1 cellular context compared by ENCODE assay signal in the genomic region with DNA sequence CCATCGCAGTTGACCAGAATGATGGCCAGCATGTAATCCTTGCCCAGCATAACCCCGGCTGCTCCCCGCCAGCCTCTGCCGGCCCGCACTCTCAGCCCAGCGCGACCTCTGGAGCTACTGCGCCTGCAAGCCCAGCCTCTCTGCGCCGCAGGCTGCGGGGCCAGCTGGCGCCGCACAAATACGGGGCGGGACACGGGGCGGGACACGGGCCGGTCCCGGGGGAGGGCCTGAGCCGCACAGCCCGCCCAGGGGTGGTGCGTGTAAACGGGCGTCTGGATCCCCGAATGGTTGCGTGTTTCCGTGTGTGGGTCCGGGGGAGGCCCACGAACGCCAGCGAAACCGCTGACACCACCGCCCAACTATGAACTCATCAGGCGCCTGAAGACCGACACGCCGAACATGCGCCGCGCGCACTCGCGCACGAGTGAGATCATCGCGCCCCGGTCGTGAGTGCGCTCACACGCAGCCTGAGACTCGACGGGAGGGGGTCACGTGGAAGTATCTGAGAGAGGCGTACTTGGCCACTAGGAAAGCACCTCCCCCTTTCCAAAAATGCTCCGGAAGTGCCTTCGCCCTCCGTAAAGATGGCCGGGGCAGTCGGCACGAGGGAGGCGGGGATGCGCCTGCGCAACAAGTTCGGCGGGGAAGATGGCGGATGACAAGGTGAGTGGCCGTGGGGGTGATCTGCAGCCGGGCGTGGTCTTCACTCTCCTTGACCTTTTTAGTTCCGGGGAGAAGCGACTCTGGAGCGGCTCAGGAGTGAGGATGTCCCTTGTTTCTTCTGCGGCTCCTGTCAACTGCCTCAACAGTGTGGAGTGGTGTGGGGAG.
TF ChIP-seq lines count a peak whose summit lies in the region.

TSS of gene APBB3 (minus strand) at position 403 of the 828 bp plus-strand sequence. CDS start at position 50, 353 bp downstream.
A gene with protein sequence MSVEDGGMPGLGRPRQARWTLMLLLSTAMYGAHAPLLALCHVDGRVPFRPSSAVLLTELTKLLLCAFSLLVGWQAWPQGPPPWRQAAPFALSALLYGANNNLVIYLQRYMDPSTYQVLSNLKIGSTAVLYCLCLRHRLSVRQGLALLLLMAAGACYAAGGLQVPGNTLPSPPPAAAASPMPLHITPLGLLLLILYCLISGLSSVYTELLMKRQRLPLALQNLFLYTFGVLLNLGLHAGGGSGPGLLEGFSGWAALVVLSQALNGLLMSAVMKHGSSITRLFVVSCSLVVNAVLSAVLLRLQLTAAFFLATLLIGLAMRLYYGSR (plus strand): TSS at position 633 of the 828 bp plus-strand sequence. CDS start 2,342 bp downstream, outside the sequence.

TF ChIP-seq in HepG2, 621 proteins besides CTCF, POLR2A, EP300 and RAD21 (continued from another document and continues in another):
- TF ChIP-seq, protein P1, sequence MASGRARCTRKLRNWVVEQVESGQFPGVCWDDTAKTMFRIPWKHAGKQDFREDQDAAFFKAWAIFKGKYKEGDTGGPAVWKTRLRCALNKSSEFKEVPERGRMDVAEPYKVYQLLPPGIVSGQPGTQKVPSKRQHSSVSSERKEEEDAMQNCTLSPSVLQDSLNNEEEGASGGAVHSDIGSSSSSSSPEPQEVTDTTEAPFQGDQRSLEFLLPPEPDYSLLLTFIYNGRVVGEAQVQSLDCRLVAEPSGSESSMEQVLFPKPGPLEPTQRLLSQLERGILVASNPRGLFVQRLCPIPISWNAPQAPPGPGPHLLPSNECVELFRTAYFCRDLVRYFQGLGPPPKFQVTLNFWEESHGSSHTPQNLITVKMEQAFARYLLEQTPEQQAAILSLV (CRISPR knock-in tag; IDR thresholded peaks at IDR 0.05; ENCODE audit: borderline replicate concordance): 0 out of 2 replicates have a peak, but pooled peaks have one; percentile 71
- TF ChIP-seq, protein P2, sequence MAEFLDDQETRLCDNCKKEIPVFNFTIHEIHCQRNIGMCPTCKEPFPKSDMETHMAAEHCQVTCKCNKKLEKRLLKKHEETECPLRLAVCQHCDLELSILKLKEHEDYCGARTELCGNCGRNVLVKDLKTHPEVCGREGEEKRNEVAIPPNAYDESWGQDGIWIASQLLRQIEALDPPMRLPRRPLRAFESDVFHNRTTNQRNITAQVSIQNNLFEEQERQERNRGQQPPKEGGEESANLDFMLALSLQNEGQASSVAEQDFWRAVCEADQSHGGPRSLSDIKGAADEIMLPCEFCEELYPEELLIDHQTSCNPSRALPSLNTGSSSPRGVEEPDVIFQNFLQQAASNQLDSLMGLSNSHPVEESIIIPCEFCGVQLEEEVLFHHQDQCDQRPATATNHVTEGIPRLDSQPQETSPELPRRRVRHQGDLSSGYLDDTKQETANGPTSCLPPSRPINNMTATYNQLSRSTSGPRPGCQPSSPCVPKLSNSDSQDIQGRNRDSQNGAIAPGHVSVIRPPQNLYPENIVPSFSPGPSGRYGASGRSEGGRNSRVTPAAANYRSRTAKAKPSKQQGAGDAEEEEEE (CRISPR knock-in tag; IDR thresholded peaks at IDR 0.05; ENCODE audit: borderline replicate concordance): no peak
- TF ChIP-seq ZNF615 (CRISPR knock-in tag; IDR thresholded peaks at IDR 0.05; ENCODE audit: borderline replicate concordance): no peak
- no peak for TF ChIP-seq ZNF780A (CRISPR knock-in tag; IDR thresholded peaks at IDR 0.05)
- TF ChIP-seq SIX1 (CRISPR knock-in tag; IDR thresholded peaks at IDR 0.05; ENCODE audit: borderline replicate concordance): no peak
- no peak for TF ChIP-seq ZFP82 (CRISPR knock-in tag; IDR thresholded peaks at IDR 0.05; ENCODE audit: borderline replicate concordance)
- peak; percentile 48; the same call in 1 of the 2 replicates for TF ChIP-seq ZBTB38 (CRISPR knock-in tag; IDR thresholded peaks at IDR 0.05)
- TF ChIP-seq NFE2L1 (CRISPR knock-in tag; IDR thresholded peaks at IDR 0.05; ENCODE audit: borderline replicate concordance): no peak
- TF ChIP-seq ELF4 (CRISPR knock-in tag; IDR thresholded peaks at IDR 0.05; ENCODE audit: borderline replicate concordance): no peak
- no peak for TF ChIP-seq ZNF564 (CRISPR knock-in tag; IDR thresholded peaks at IDR 0.05)
- no peak for TF ChIP-seq KDM4B (CRISPR knock-in tag; IDR thresholded peaks at IDR 0.05)
- TF ChIP-seq ESRRA (CRISPR knock-in tag; IDR thresholded peaks at IDR 0.05; ENCODE audit: low read depth): no peak
- TF ChIP-seq HNF1A (IDR thresholded peaks at IDR 0.05; ENCODE audit: low read depth): no peak
- TF ChIP-seq HNF1A (CRISPR knock-in tag; IDR thresholded peaks at IDR 0.05; ENCODE audit: borderline replicate concordance): peak; percentile 32; the same call in 1 of the 2 replicates
- TF ChIP-seq ZNF614 (CRISPR knock-in tag; IDR thresholded peaks at IDR 0.05; ENCODE audit: borderline replicate concordance): peak; percentile 33; the same call in 1 of the 2 replicates
- TF ChIP-seq HNRNPL (IDR thresholded peaks at IDR 0.05; ENCODE audit: low read depth, low read length): no peak
- TF ChIP-seq TP53 (CRISPR knock-in tag; conservative IDR thresholded peaks at IDR 0.05): no peak
- no peak for TF ChIP-seq ZNF550 (CRISPR knock-in tag; IDR thresholded peaks at IDR 0.05; ENCODE audit: borderline replicate concordance)
- no peak for TF ChIP-seq IRX3 (CRISPR knock-in tag; IDR thresholded peaks at IDR 0.05; ENCODE audit: borderline replicate concordance, low read depth)
- TF ChIP-seq REST (IDR thresholded peaks at IDR 0.05; ENCODE audit: borderline replicate concordance in 1 of 2, low read depth in 1 of 2, low read length in 2 of 2): no peak
- TF ChIP-seq TEAD3 (CRISPR knock-in tag; optimal IDR thresholded peaks at IDR 0.05; ENCODE audit: borderline replicate concordance): no peak
- no peak for TF ChIP-seq JUND (CRISPR knock-in tag; IDR thresholded peaks at IDR 0.05)
- TF ChIP-seq, protein P3, sequence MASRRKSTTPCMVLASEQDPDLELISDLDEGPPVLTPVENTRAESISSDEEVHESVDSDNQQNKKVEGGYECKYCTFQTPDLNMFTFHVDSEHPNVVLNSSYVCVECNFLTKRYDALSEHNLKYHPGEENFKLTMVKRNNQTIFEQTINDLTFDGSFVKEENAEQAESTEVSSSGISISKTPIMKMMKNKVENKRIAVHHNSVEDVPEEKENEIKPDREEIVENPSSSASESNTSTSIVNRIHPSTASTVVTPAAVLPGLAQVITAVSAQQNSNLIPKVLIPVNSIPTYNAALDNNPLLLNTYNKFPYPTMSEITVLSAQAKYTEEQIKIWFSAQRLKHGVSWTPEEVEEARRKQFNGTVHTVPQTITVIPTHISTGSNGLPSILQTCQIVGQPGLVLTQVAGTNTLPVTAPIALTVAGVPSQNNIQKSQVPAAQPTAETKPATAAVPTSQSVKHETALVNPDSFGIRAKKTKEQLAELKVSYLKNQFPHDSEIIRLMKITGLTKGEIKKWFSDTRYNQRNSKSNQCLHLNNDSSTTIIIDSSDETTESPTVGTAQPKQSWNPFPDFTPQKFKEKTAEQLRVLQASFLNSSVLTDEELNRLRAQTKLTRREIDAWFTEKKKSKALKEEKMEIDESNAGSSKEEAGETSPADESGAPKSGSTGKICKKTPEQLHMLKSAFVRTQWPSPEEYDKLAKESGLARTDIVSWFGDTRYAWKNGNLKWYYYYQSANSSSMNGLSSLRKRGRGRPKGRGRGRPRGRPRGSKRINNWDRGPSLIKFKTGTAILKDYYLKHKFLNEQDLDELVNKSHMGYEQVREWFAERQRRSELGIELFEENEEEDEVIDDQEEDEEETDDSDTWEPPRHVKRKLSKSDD (CRISPR knock-in tag; IDR thresholded peaks at IDR 0.05; ENCODE audit: low read depth): peak; percentile 85
- TF ChIP-seq, protein P4, sequence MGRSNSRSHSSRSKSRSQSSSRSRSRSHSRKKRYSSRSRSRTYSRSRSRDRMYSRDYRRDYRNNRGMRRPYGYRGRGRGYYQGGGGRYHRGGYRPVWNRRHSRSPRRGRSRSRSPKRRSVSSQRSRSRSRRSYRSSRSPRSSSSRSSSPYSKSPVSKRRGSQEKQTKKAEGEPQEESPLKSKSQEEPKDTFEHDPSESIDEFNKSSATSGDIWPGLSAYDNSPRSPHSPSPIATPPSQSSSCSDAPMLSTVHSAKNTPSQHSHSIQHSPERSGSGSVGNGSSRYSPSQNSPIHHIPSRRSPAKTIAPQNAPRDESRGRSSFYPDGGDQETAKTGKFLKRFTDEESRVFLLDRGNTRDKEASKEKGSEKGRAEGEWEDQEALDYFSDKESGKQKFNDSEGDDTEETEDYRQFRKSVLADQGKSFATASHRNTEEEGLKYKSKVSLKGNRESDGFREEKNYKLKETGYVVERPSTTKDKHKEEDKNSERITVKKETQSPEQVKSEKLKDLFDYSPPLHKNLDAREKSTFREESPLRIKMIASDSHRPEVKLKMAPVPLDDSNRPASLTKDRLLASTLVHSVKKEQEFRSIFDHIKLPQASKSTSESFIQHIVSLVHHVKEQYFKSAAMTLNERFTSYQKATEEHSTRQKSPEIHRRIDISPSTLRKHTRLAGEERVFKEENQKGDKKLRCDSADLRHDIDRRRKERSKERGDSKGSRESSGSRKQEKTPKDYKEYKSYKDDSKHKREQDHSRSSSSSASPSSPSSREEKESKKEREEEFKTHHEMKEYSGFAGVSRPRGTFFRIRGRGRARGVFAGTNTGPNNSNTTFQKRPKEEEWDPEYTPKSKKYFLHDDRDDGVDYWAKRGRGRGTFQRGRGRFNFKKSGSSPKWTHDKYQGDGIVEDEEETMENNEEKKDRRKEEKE (IDR thresholded peaks at IDR 0.05): no peak
- TF ChIP-seq NRL (CRISPR knock-in tag; IDR thresholded peaks at IDR 0.05; ENCODE audit: borderline replicate concordance): no peak; the same call in 1 of the 2 replicates
- no peak for TF ChIP-seq ZFP1 (CRISPR knock-in tag; IDR thresholded peaks at IDR 0.05)
- no peak for TF ChIP-seq NCOA2 (CRISPR knock-in tag; IDR thresholded peaks at IDR 0.05)
- TF ChIP-seq ZFP91 (CRISPR knock-in tag; IDR thresholded peaks at IDR 0.05; ENCODE audit: borderline replicate concordance): peak; percentile 61; the same call in 1 of the 2 replicates
- no peak for TF ChIP-seq DBP (CRISPR knock-in tag; IDR thresholded peaks at IDR 0.05; ENCODE audit: not compliant biosample characterization)
- TF ChIP-seq HOXA7 (CRISPR knock-in tag; IDR thresholded peaks at IDR 0.05): no peak
- TF ChIP-seq ZNF484 (CRISPR knock-in tag; IDR thresholded peaks at IDR 0.05; ENCODE audit: borderline replicate concordance, low read depth): no peak
- TF ChIP-seq SNAI1 (CRISPR knock-in tag; IDR thresholded peaks at IDR 0.05; ENCODE audit: borderline replicate concordance): no peak
